ENCODE assay signal across 1 cellular context in the genomic region with DNA sequence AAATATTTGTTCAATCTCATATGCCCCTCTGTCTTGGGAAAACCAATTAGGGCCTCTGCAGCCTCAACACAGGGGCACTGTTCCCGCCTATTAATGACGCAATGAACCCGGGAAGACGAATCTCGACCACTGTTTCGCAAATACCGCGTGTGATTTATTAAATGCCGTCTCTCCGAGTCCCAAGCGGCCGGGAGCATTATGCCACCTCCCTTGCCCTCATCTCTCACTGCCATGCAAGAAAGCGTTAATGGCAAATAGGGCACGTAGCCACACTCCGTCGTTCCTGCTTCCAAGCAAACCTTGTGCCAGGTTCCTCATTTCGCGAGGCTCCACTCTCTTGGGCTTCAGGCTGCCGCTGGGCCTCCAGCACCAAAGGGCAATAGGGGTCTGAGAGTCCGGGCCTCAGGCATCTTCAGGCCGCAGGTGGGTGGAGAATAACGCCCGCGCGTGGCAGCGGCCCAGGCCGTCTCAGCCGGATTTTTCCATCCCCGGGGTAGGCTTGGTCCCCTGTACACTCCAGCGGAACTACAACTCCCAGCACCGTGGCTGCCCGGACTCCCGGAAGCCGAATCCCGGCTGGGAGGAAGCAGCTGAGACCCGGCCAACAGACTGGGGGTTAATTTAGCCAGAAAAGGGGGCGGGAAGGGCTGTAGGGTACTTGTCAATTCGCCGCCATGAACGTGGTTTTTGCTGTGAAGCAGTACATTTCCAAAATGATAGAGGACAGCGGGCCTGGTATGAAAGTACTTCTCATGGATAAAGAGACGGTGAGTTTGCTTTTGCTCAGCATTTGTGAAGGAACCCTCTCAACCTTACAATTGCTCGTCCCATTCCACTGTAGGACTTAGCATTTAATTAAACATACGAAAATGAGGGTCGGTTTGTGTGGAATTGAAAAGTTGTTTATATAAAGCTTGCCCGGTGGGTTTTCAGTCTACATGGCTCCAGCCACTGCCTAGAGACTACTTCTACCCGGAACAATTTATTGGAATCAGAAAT.
TF ChIP-seq lines count a peak whose summit lies in the region.

A gene with protein sequence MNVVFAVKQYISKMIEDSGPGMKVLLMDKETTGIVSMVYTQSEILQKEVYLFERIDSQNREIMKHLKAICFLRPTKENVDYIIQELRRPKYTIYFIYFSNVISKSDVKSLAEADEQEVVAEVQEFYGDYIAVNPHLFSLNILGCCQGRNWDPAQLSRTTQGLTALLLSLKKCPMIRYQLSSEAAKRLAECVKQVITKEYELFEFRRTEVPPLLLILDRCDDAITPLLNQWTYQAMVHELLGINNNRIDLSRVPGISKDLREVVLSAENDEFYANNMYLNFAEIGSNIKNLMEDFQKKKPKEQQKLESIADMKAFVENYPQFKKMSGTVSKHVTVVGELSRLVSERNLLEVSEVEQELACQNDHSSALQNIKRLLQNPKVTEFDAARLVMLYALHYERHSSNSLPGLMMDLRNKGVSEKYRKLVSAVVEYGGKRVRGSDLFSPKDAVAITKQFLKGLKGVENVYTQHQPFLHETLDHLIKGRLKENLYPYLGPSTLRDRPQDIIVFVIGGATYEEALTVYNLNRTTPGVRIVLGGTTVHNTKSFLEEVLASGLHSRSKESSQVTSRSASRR (plus strand): TSS at position 593 of the 999 bp plus-strand sequence. CDS start 82 bp downstream, at position 675.

TF ChIP-seq in HepG2, 621 proteins besides CTCF, POLR2A, EP300 and RAD21 (continued from another document and continues in another):
- TF ChIP-seq, protein P1, sequence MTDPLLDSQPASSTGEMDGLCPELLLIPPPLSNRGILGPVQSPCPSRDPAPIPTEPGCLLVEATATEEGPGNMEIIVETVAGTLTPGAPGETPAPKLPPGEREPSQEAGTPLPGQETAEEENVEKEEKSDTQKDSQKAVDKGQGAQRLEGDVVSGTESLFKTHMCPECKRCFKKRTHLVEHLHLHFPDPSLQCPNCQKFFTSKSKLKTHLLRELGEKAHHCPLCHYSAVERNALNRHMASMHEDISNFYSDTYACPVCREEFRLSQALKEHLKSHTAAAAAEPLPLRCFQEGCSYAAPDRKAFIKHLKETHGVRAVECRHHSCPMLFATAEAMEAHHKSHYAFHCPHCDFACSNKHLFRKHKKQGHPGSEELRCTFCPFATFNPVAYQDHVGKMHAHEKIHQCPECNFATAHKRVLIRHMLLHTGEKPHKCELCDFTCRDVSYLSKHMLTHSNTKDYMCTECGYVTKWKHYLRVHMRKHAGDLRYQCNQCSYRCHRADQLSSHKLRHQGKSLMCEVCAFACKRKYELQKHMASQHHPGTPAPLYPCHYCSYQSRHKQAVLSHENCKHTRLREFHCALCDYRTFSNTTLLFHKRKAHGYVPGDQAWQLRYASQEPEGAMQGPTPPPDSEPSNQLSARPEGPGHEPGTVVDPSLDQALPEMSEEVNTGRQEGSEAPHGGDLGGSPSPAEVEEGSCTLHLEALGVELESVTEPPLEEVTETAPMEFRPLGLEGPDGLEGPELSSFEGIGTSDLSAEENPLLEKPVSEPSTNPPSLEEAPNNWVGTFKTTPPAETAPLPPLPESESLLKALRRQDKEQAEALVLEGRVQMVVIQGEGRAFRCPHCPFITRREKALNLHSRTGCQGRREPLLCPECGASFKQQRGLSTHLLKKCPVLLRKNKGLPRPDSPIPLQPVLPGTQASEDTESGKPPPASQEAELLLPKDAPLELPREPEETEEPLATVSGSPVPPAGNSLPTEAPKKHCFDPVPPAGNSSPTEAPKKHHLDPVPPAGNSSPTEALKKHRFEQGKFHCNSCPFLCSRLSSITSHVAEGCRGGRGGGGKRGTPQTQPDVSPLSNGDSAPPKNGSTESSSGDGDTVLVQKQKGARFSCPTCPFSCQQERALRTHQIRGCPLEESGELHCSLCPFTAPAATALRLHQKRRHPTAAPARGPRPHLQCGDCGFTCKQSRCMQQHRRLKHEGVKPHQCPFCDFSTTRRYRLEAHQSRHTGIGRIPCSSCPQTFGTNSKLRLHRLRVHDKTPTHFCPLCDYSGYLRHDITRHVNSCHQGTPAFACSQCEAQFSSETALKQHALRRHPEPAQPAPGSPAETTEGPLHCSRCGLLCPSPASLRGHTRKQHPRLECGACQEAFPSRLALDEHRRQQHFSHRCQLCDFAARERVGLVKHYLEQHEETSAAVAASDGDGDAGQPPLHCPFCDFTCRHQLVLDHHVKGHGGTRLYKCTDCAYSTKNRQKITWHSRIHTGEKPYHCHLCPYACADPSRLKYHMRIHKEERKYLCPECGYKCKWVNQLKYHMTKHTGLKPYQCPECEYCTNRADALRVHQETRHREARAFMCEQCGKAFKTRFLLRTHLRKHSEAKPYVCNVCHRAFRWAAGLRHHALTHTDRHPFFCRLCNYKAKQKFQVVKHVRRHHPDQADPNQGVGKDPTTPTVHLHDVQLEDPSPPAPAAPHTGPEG (CRISPR knock-in tag; IDR thresholded peaks at IDR 0.05) = 0 out of 2 replicates have a peak, but pooled peaks have one; percentile 57
- TF ChIP-seq HES4 (CRISPR knock-in tag; IDR thresholded peaks at IDR 0.05; ENCODE audit: borderline replicate concordance) = peak; percentile 30; the same call in 1 of the 2 replicates
- TF ChIP-seq CEBPB (IDR thresholded peaks at IDR 0.05; ENCODE audit: borderline replicate concordance, low read depth, low read length) = peak; percentile 96
- no peak; the same call in 1 of the 2 replicates for TF ChIP-seq SNAI1 (CRISPR knock-in tag; IDR thresholded peaks at IDR 0.05; ENCODE audit: borderline replicate concordance)
- TF ChIP-seq DR1 (CRISPR knock-in tag; IDR thresholded peaks at IDR 0.05) = peak; percentile 55; the same call in 1 of the 2 replicates
- peak; percentile 58 for TF ChIP-seq CREB1 (IDR thresholded peaks at IDR 0.05)
- TF ChIP-seq CREB1 (CRISPR knock-in tag; IDR thresholded peaks at IDR 0.05) = peak; percentile 88
- TF ChIP-seq, protein P2, sequence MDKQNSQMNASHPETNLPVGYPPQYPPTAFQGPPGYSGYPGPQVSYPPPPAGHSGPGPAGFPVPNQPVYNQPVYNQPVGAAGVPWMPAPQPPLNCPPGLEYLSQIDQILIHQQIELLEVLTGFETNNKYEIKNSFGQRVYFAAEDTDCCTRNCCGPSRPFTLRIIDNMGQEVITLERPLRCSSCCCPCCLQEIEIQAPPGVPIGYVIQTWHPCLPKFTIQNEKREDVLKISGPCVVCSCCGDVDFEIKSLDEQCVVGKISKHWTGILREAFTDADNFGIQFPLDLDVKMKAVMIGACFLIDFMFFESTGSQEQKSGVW (CRISPR knock-in tag; IDR thresholded peaks at IDR 0.05; ENCODE audit: borderline replicate concordance) = no peak
- TF ChIP-seq ZBTB7A (CRISPR knock-in tag; IDR thresholded peaks at IDR 0.05) = peak; percentile 69
- TF ChIP-seq YY1 (IDR thresholded peaks at IDR 0.05; ENCODE audit: insufficient read depth, insufficient replicate concordance, low read depth, low read length) = peak; percentile 83
- TF ChIP-seq, protein P3, sequence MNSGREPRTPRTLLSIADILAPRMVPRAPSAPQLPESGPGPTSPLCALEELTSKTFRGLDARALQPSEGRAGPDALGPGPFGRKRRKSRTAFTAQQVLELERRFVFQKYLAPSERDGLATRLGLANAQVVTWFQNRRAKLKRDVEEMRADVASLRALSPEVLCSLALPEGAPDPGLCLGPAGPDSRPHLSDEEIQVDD (CRISPR knock-in tag; IDR thresholded peaks at IDR 0.05; ENCODE audit: borderline replicate concordance) = no peak
- peak; percentile 84; the same call in 1 of the 2 replicates for TF ChIP-seq NR2C2 (CRISPR knock-in tag; IDR thresholded peaks at IDR 0.05; ENCODE audit: borderline replicate concordance)
- TF ChIP-seq ZNF792 (CRISPR knock-in tag; IDR thresholded peaks at IDR 0.05) = peak; percentile 12; the same call in 1 of the 2 replicates
- no peak for TF ChIP-seq ZNF776 (CRISPR knock-in tag; IDR thresholded peaks at IDR 0.05)
- TF ChIP-seq SIN3B (IDR thresholded peaks at IDR 0.05; ENCODE audit: low read length) = peak; percentile 66
- TF ChIP-seq DMAP1 (CRISPR knock-in tag; IDR thresholded peaks at IDR 0.05) = peak; percentile 45; the same call in 1 of the 2 replicates
- TF ChIP-seq, protein P4, sequence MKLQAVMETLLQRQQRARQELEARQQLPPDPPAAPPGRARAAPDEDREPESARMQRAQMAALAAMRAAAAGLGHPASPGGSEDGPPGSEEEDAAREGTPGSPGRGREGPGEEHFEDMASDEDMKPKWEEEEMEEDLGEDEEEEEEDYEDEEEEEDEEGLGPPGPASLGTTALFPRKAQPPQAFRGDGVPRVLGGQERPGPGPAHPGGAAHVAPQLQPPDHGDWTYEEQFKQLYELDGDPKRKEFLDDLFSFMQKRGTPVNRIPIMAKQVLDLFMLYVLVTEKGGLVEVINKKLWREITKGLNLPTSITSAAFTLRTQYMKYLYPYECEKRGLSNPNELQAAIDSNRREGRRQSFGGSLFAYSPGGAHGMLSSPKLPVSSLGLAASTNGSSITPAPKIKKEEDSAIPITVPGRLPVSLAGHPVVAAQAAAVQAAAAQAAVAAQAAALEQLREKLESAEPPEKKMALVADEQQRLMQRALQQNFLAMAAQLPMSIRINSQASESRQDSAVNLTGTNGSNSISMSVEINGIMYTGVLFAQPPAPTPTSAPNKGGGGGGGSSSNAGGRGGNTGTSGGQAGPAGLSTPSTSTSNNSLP (IDR thresholded peaks at IDR 0.05; ENCODE audit: low read depth, low read length) = peak; percentile 49; the same call in 1 of the 2 replicates
- peak; percentile 92; the same call in 1 of the 2 replicates for TF ChIP-seq ZNF44 (CRISPR knock-in tag; IDR thresholded peaks at IDR 0.05)
- TF ChIP-seq ZNF616 (CRISPR knock-in tag; IDR thresholded peaks at IDR 0.05; ENCODE audit: low read depth) = no peak
- TF ChIP-seq CHD4 (IDR thresholded peaks at IDR 0.05; ENCODE audit: borderline replicate concordance, low read length) = no peak; the same call in 1 of the 2 replicates
- TF ChIP-seq, protein P5, sequence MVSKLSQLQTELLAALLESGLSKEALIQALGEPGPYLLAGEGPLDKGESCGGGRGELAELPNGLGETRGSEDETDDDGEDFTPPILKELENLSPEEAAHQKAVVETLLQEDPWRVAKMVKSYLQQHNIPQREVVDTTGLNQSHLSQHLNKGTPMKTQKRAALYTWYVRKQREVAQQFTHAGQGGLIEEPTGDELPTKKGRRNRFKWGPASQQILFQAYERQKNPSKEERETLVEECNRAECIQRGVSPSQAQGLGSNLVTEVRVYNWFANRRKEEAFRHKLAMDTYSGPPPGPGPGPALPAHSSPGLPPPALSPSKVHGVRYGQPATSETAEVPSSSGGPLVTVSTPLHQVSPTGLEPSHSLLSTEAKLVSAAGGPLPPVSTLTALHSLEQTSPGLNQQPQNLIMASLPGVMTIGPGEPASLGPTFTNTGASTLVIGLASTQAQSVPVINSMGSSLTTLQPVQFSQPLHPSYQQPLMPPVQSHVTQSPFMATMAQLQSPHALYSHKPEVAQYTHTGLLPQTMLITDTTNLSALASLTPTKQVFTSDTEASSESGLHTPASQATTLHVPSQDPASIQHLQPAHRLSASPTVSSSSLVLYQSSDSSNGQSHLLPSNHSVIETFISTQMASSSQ (IDR thresholded peaks at IDR 0.05; ENCODE audit: low read depth) = no peak
- TF ChIP-seq, protein P5 (CRISPR knock-in tag; IDR thresholded peaks at IDR 0.05; ENCODE audit: borderline replicate concordance) = peak; percentile 12; the same call in 1 of the 2 replicates
- no peak for TF ChIP-seq AGO1 (IDR thresholded peaks at IDR 0.05; ENCODE audit: low read depth, low read length, poor library complexity, severe bottlenecking)
- TF ChIP-seq PHF5A (CRISPR knock-in tag; IDR thresholded peaks at IDR 0.05; ENCODE audit: low read depth, unreplicated experiment) = no peak
- TF ChIP-seq ETV5 (CRISPR knock-in tag; IDR thresholded peaks at IDR 0.05; ENCODE audit: borderline replicate concordance) = peak; percentile 55; the same call in 1 of the 2 replicates
- TF ChIP-seq SALL1 (CRISPR knock-in tag; IDR thresholded peaks at IDR 0.05) = peak; percentile 76
- TF ChIP-seq MTF2 (CRISPR knock-in tag; IDR thresholded peaks at IDR 0.05; ENCODE audit: borderline replicate concordance) = no peak
- no peak; the same call in 1 of the 2 replicates for TF ChIP-seq HOXD1 (CRISPR knock-in tag; IDR thresholded peaks at IDR 0.05)
- TF ChIP-seq TCF7L2 (IDR thresholded peaks at IDR 0.05; ENCODE audit: low read depth, low read length) = no peak
- TF ChIP-seq FOXC1 (CRISPR knock-in tag; IDR thresholded peaks at IDR 0.05; ENCODE audit: borderline replicate concordance) = peak; percentile 85
- TF ChIP-seq GABPB1 (CRISPR knock-in tag; IDR thresholded peaks at IDR 0.05) = peak; percentile 98
- no peak for TF ChIP-seq HNRNPUL1 (IDR thresholded peaks at IDR 0.05; ENCODE audit: low read depth, low read length)
- TF ChIP-seq ZNF382 (CRISPR knock-in tag; IDR thresholded peaks at IDR 0.05; ENCODE audit: borderline replicate concordance) = no peak
- TF ChIP-seq MZF1 (CRISPR knock-in tag; IDR thresholded peaks at IDR 0.05; ENCODE audit: borderline replicate concordance) = 0 out of 2 replicates have a peak, but pooled peaks have one; percentile 83
- TF ChIP-seq, protein P6, sequence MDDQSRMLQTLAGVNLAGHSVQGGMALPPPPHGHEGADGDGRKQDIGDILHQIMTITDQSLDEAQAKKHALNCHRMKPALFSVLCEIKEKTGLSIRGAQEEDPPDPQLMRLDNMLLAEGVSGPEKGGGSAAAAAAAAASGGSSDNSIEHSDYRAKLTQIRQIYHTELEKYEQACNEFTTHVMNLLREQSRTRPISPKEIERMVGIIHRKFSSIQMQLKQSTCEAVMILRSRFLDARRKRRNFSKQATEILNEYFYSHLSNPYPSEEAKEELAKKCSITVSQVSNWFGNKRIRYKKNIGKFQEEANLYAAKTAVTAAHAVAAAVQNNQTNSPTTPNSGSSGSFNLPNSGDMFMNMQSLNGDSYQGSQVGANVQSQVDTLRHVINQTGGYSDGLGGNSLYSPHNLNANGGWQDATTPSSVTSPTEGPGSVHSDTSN (CRISPR knock-in tag; IDR thresholded peaks at IDR 0.05; ENCODE audit: borderline replicate concordance) = 0 out of 2 replicates have a peak, but pooled peaks have one; percentile 20
- TF ChIP-seq, protein P7, sequence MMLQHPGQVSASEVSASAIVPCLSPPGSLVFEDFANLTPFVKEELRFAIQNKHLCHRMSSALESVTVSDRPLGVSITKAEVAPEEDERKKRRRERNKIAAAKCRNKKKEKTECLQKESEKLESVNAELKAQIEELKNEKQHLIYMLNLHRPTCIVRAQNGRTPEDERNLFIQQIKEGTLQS (CRISPR knock-in tag; IDR thresholded peaks at IDR 0.05) = peak; percentile 73; the same call in 1 of the 2 replicates
- TF ChIP-seq SETDB1 (CRISPR knock-in tag; IDR thresholded peaks at IDR 0.05; ENCODE audit: borderline replicate concordance) = no peak
